22 cellular contexts compared by ENCODE assay signal in genomic region chr5:149195962-149196361, GRCh38. TPM values are rescaled to one million over a fixed set of nuclear protein-coding genes. Genes with fewer than 3 reads are reported as not detected.
"Had no signal": no experiment of that assay in that cellular context is flagged by ENCODE, and none has a peak within 500 bp of the region (broad histone marks: within the 10 kb centered on the region; RNA-seq: fewer than 3 reads in every experiment).

No MANE protein-coding gene starts in this region.

- H3K9me3 Mint-ChIP-seq: activated CD4-positive, alpha-beta T cell treated with anti-CD3 and anti-CD28 coated beads, Interleukin-2, amount 10 ng/mL, durations not matched to agents 24 days and 14 days; activated CD8-positive, alpha-beta T cell treated with anti-CD3 and anti-CD28 coated beads for 36 hours; activated naive CD4-positive, alpha-beta T cell treated with anti-CD3 and anti-CD28 coated beads, Interleukin-2, amount 10 ng/mL, durations not matched to agents 7 days and 5 days; activated T-cell treated with anti-CD3 and anti-CD28 coated beads, Interleukin-2, amount 50 U/mL, for 4 hours; naive thymus-derived CD4-positive, alpha-beta T cell; stimulated activated naive B cell treated with anti-CD40 and anti-IgM and Interleukin-4, amounts not matched to agents 10 μg/mL and 1 μg/mL and 100 μg/mL, for 72 hours had no signal

- H3K4me3 ChIP-seq: ascending aorta, cardiac muscle cell, mucosa of descending colon, ovary, sigmoid colon, thyroid gland, vagina had no signal

- FAIRE-seq: endothelial cell of umbilical vein, keratinocyte had no signal

- H3K4me3 Mint-ChIP-seq: activated CD4-positive, alpha-beta T cell treated with anti-CD3 and anti-CD28 coated beads, Interleukin-2, amount 10 ng/mL, durations not matched to agents 24 days and 14 days; activated CD8-positive, alpha-beta T cell treated with anti-CD3 and anti-CD28 coated beads for 36 hours; activated naive CD4-positive, alpha-beta T cell treated with anti-CD3 and anti-CD28 coated beads, Interleukin-2, amount 10 ng/mL, durations not matched to agents 7 days and 5 days; activated T-cell treated with anti-CD3 and anti-CD28 coated beads, Interleukin-2, amount 50 U/mL, for 4 hours; naive thymus-derived CD4-positive, alpha-beta T cell; stimulated activated naive B cell treated with anti-CD40 and anti-IgM and Interleukin-4, amounts not matched to agents 10 μg/mL and 1 μg/mL and 100 μg/mL, for 72 hours had no signal

- H3K27me3 ChIP-seq: ascending aorta, cardiac muscle cell, ovary, sigmoid colon, thyroid gland, vagina had no signal

- H3K9me3 ChIP-seq: ascending aorta, mucosa of descending colon, ovary, sigmoid colon, thyroid gland, vagina had no signal

- H3K36me3 Mint-ChIP-seq: activated naive CD4-positive, alpha-beta T cell treated with anti-CD3 and anti-CD28 coated beads, Interleukin-2, amount 10 ng/mL, durations not matched to agents 7 days and 5 days; naive thymus-derived CD4-positive, alpha-beta T cell; stimulated activated naive B cell treated with anti-CD40 and anti-IgM and Interleukin-4, amounts not matched to agents 10 μg/mL and 1 μg/mL and 100 μg/mL, for 72 hours had no signal

- H3K4me1 Mint-ChIP-seq: activated CD4-positive, alpha-beta T cell treated with anti-CD3 and anti-CD28 coated beads, Interleukin-2, amount 10 ng/mL, durations not matched to agents 24 days and 14 days; activated naive CD4-positive, alpha-beta T cell treated with anti-CD3 and anti-CD28 coated beads, Interleukin-2, amount 10 ng/mL, durations not matched to agents 7 days and 5 days; stimulated activated naive B cell treated with anti-CD40 and anti-IgM and Interleukin-4, amounts not matched to agents 10 μg/mL and 1 μg/mL and 100 μg/mL, for 72 hours had no signal

- H3K27me3 Mint-ChIP-seq: activated CD8-positive, alpha-beta T cell treated with anti-CD3 and anti-CD28 coated beads for 36 hours; stimulated activated naive B cell treated with anti-CD40 and anti-IgM and Interleukin-4, amounts not matched to agents 10 μg/mL and 1 μg/mL and 100 μg/mL, for 72 hours had no signal

- DNase-seq: activated CD4-positive, alpha-beta T cell treated with anti-CD3 and anti-CD28 coated beads, Interleukin-2, amount 10 ng/mL, durations not matched to agents 24 days and 14 days; activated CD8-positive, alpha-beta T cell treated with anti-CD3 and anti-CD28 coated beads for 36 hours; activated naive CD4-positive, alpha-beta T cell treated with anti-CD3 and anti-CD28 coated beads, Interleukin-2, amount 10 ng/mL, durations not matched to agents 7 days and 5 days; activated T-cell treated with anti-CD3 and anti-CD28 coated beads, Interleukin-2, amount 50 U/mL, for 4 hours; effector memory CD4-positive, alpha-beta T cell; hypothalamus; mesenchymal stem cell; mucosa of descending colon; naive thymus-derived CD4-positive, alpha-beta T cell; ovary; sigmoid colon; stimulated activated CD4-positive, alpha-beta T cell treated with anti-CD3 and anti-CD28 coated beads, Interleukin-4, amount 100 ng/mL, for 24 hours; stimulated activated naive B cell treated with anti-CD40 and anti-IgM and Interleukin-4, amounts not matched to agents 10 μg/mL and 1 μg/mL and 100 μg/mL, for 72 hours; T-helper 1 cell; T1000; thyroid gland had no signal

- H3K36me3 ChIP-seq: cardiac muscle cell, ovary, sigmoid colon, thyroid gland, vagina had no signal

- H3K27ac Mint-ChIP-seq: activated CD4-positive, alpha-beta T cell treated with anti-CD3 and anti-CD28 coated beads, Interleukin-2, amount 10 ng/mL, durations not matched to agents 24 days and 14 days; activated CD8-positive, alpha-beta T cell treated with anti-CD3 and anti-CD28 coated beads for 36 hours; activated naive CD4-positive, alpha-beta T cell treated with anti-CD3 and anti-CD28 coated beads, Interleukin-2, amount 10 ng/mL, durations not matched to agents 7 days and 5 days; stimulated activated naive B cell treated with anti-CD40 and anti-IgM and Interleukin-4, amounts not matched to agents 10 μg/mL and 1 μg/mL and 100 μg/mL, for 72 hours had no signal

- H3K4me1 ChIP-seq: ascending aorta, sigmoid colon, thyroid gland, vagina had no signal

- H3K27ac ChIP-seq: ascending aorta, cardiac muscle cell, ovary, thyroid gland, vagina had no signal

- ATAC-seq: activated CD8-positive, alpha-beta T cell treated with anti-CD3 and anti-CD28 coated beads for 36 hours; activated T-cell treated with anti-CD3 and anti-CD28 coated beads, Interleukin-2, amount 50 U/mL, for 4 hours; mucosa of descending colon; naive thymus-derived CD4-positive, alpha-beta T cell; SK-N-SH treated with all-trans-retinoic acid at 6 μM for 48 hours; stimulated activated naive B cell treated with anti-CD40 and anti-IgM and Interleukin-4, amounts not matched to agents 10 μg/mL and 1 μg/mL and 100 μg/mL, for 72 hours had no signal

RNA-seq across cellular contexts. Expression of gene ABLIM3, which starts 54.7 kb away (rescaled TPM):
- total RNA-seq: activated CD4-positive, alpha-beta T cell treated with anti-CD3 and anti-CD28 coated beads, Interleukin-2, amount 10 ng/mL, durations not matched to agents 24 days and 14 days; activated CD8-positive, alpha-beta T cell treated with anti-CD3 and anti-CD28 coated beads for 36 hours had no signal
- polyA plus RNA-seq: naive thymus-derived CD4-positive, alpha-beta T cell had no signal
